ENCODE assay signal across 19 cellular contexts in the genomic region with DNA sequence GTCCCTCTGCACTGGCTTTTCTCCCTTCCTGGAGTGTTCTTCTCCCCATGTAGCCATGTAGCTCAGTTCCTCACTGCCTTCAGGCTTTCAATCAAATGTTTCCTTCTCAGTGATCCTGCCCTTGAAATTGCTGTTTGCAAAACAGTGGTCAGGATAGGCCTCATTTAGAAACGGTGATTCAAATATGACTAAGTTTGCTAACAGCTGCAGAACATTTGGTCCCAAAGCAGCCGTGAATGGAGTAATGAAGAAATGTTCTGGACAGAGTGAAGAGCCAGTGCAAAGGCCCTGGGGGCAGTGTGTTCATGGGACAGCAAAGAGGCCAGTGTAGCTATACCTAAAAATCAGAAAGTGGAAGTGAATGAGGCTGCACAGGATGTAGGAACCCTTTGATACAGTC.
DNase-seq lines count a peak whose midpoint lies in the region; ATAC-seq, FAIRE-seq and TF ChIP-seq lines count a peak whose summit lies in the region.
"Had no signal": no experiment of that assay in that cellular context is flagged by ENCODE, and none has a peak within 500 bp of the region (broad histone marks: within the 10 kb centered on the region; RNA-seq: fewer than 3 reads in every experiment).

No MANE protein-coding gene starts in this region.

- no TSS peak for BruUV-seq in GM12878 (replicated peaks; lab: Mats Ljungman, UMichigan)

- ATAC-seq in Right ventricle myocardium inferior (peak; percentile 20), GM12878 (peak; percentile 80), left ventricle myocardium superior (peak; percentile 45)
- ATAC-seq: activated CD8-positive, alpha-beta T cell treated with anti-CD3 and anti-CD28 coated beads, Interleukin-2, amount 10 ng/mL, durations not matched to agents 7 days and 5 days had no signal

- H3K27ac ChIP-seq in GM12878 (ENCODE audit: control insufficient read depth, insufficient read depth) (no peak overlapping the region), tibial artery (peak overlapping the region; percentile 65 to 75), testis (no peak overlapping the region)

- FAIRE-seq in GM12878 (lab: Jason Lieb, UNC) = no peak
- FAIRE-seq: A204.1, endothelial cell of umbilical vein, HTR-8/SVneo had no signal

- DNase-seq in Right ventricle myocardium inferior (ENCODE audit: missing footprints) = no peak
- no peak for DNase-seq in cardiac septum (ENCODE audit: low spot score)
- DNase-seq in GM12878 (ENCODE audit: low read depth, low spot score) = no peak
- no peak for DNase-seq in left ventricle myocardium superior
- no peak for DNase-seq in tibial artery
- DNase-seq in testis = no peak
- DNase-seq in NCI-H2196 (lab: John Stamatoyannopoulos, UW; ENCODE audit: unreplicated experiment) = no peak
- DNase-seq in A172 (ENCODE audit: low spot score) = no peak
- DNase-seq: activated CD8-positive, alpha-beta T cell treated with anti-CD3 and anti-CD28 coated beads, Interleukin-2, amount 10 ng/mL, durations not matched to agents 7 days and 5 days; Caco-2; caudate nucleus; mesendoderm; NCI-H1092 treated with DMSO at 0.1 percent for 48 hours; NCI-H510A; nucleus accumbens; transverse colon had no signal

- POLR2A ChIA-PET in GM12878 (lab: Charles Lee) = no interaction called here

- TF ChIP-seq POLR2A in GM12878 (IDR thresholded peaks at IDR 0.05; ENCODE audit: low read depth, low read length) (no peak), testis (IDR thresholded peaks at IDR 0.05) (no peak)

- RAD21 ChIA-PET in GM12878 (lab: Charles Lee; ENCODE audit: unreplicated experiment) = interaction anchor here (0.6 to 1.2 kb wide), 3 partner anchors 20 to 217 kb away, joined by 3 to 8 read pairs (median 3); no protein-coding TSS in a partner anchor

- H3K9me3 ChIP-seq in GM12878 (replicated peaks; ENCODE audit: control insufficient read depth, insufficient read depth, low read length) = no peaks in the 10 kb centered on the region
- H3K9me3 ChIP-seq in tibial artery = no peaks in the 10 kb centered on the region
- no peaks in the 10 kb centered on the region for H3K9me3 ChIP-seq in testis
- H3K9me3 ChIP-seq: Caco-2, transverse colon had no signal

- H3K4me1 ChIP-seq in GM12878 (ENCODE audit: control insufficient read depth, insufficient read depth, low read length) (no peaks in the 10 kb centered on the region), tibial artery (peaks cover 0 to 72% (median 25%) of the 10 kb centered on the region in 4 donors), testis (no peaks in the 10 kb centered on the region)
- H3K4me1 ChIP-seq: Caco-2, transverse colon had no signal

- no peak for TF ChIP-seq CTCF in GM12878 (IDR thresholded peaks at IDR 0.05 in 2 of 3, conservative IDR thresholded peaks at IDR 0.05 in 1 of 3; ENCODE audit: control insufficient read depth in 2 of 3, extremely low read depth in 1 of 3, insufficient read depth in 1 of 3, low read depth in 3 of 3, low read length in 3 of 3)
- no peak for TF ChIP-seq CTCF in tibial artery (IDR thresholded peaks at IDR 0.05)
- TF ChIP-seq CTCF in testis (IDR thresholded peaks at IDR 0.05) = no peak

- H4K20me1 ChIP-seq in GM12878 (ENCODE audit: control insufficient read depth, insufficient read depth) = no peaks in the 10 kb centered on the region

- SMC1A ChIA-PET in GM12878 (lab: Charles Lee; ENCODE audit: uncharacterized antibody, unreplicated experiment) = interaction anchor here (0.9 to 4.1 kb wide), 5 partner anchors 10 to 42 kb away, joined by 3 to 15 read pairs (median 8); no protein-coding TSS in a partner anchor

- no peak for TF ChIP-seq RAD21 in GM12878 (IDR thresholded peaks at IDR 0.05; ENCODE audit: insufficient read depth, low read depth, low read length)

- no peak overlapping the region for H3K9ac ChIP-seq in GM12878 (ENCODE audit: control insufficient read depth, insufficient read depth, low read length)

- H3K4me3 ChIP-seq in GM12878 (no peak overlapping the region), tibial artery (peak overlapping the region in 1 of 2 donors; percentile 13), testis (no peak overlapping the region)
- H3K4me3 ChIP-seq: transverse colon had no signal

- in situ Hi-C loops in GM12878 (cut with MboI) = no loop called here

- no peak for TF ChIP-seq EP300 in GM12878 (IDR thresholded peaks at IDR 0.05; ENCODE audit: borderline replicate concordance in 1 of 2, control insufficient read depth in 1 of 2, low read depth in 2 of 2, low read length in 2 of 2)

- CTCF ChIA-PET in GM12878 (lab: Yijun Ruan, JAX) = interaction anchor here (0.8 to 1.8 kb wide), 2 partner anchors 289 to 292 kb away, joined by 3 to 11 read pairs; no protein-coding TSS in a partner anchor

- 0% methylated on average over 2 of the region's 2 CpGs for WGBS in GM12878 (ENCODE audit: insufficient coverage, insufficient replicate concordance, low lambda C conversion rate, missing lambda C conversion rate)
- WGBS in testis, 2 donors = 63 to 69% methylated on average over 2 of the region's 2 CpGs

- no peak overlapping the region for H3K4me2 ChIP-seq in GM12878 (ENCODE audit: control insufficient read depth, insufficient read depth)

- H2AFZ ChIP-seq in GM12878 (ENCODE audit: control insufficient read depth, low read depth, low read length) = no peak overlapping the region

- intact Hi-C loops in Right ventricle myocardium inferior (cut with DNase I) (no loop called here), cardiac septum (cut with DNase I) (no loop called here), GM12878 (cut with micrococcal nuclease; ENCODE audit: unreplicated experiment) (no loop called here), left ventricle myocardium superior (cut with micrococcal nuclease) (no loop called here), tibial artery (cut with DNase I; ENCODE audit: low total_unique reads) (no loop called here), testis (cut with DNase I; ENCODE audit: low total_unique reads) (no loop called here)

- H3K36me3 ChIP-seq in GM12878 (ENCODE audit: control insufficient read depth in 2 of 2, insufficient read depth in 2 of 2, low read length in 1 of 2) (no peaks in the 10 kb centered on the region), tibial artery (no peaks in the 10 kb centered on the region), testis (ENCODE audit: low read depth, missing control alignments) (no peaks in the 10 kb centered on the region)
- H3K36me3 ChIP-seq: transverse colon had no signal

- H3K79me2 ChIP-seq in GM12878 (ENCODE audit: control insufficient read depth, insufficient read depth, low read length) = no peaks in the 10 kb centered on the region

- H3K27me3 ChIP-seq in GM12878 (replicated peaks in 1 of 2; ENCODE audit: control insufficient read depth in 2 of 2, insufficient read depth in 2 of 2, low read length in 1 of 2) (no peaks in the 10 kb centered on the region), tibial artery (no peaks in the 10 kb centered on the region), testis (no peaks in the 10 kb centered on the region)
- H3K27me3 ChIP-seq: transverse colon had no signal

TF ChIP-seq in GM12878, 131 proteins besides CTCF, POLR2A, EP300 and RAD21:
- 0 out of 2 replicates have a peak, but pooled peaks have one; percentile 52 for TF ChIP-seq SMARCA5 (IDR thresholded peaks at IDR 0.05)
- no peak for TF ChIP-seq JUND (IDR thresholded peaks at IDR 0.05; ENCODE audit: low read depth, low read length)
- no peak for TF ChIP-seq ATF7 (IDR thresholded peaks at IDR 0.05; ENCODE audit: low read depth)
- peak; percentile 14; the same call in 1 of the 2 replicates for TF ChIP-seq IKZF1 (conservative IDR thresholded peaks at IDR 0.05)
- TF ChIP-seq RAD51 (IDR thresholded peaks at IDR 0.05) = no peak
- TF ChIP-seq ZNF24 (IDR thresholded peaks at IDR 0.05) = peak; percentile 84
- TF ChIP-seq, protein P1, sequence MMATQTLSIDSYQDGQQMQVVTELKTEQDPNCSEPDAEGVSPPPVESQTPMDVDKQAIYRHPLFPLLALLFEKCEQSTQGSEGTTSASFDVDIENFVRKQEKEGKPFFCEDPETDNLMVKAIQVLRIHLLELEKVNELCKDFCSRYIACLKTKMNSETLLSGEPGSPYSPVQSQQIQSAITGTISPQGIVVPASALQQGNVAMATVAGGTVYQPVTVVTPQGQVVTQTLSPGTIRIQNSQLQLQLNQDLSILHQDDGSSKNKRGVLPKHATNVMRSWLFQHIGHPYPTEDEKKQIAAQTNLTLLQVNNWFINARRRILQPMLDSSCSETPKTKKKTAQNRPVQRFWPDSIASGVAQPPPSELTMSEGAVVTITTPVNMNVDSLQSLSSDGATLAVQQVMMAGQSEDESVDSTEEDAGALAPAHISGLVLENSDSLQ (IDR thresholded peaks at IDR 0.05) = peak; percentile 66

Comparison
In these comparisons a context has a peak if more than half of its experiments do, and no peak if none do; other contexts are left out.
1. ATAC-seq: peak in every context shown above with its lines; median percentile 80 in GM12878; 45 in left ventricle myocardium superior; 20 in Right ventricle myocardium inferior.
2. H3K27ac ChIP-seq: peak in tibial artery (2 of 2); none in GM12878 (single experiment) and testis (0 of 2).